Comparison of ENCODE assay signal across 17 cellular contexts in the genomic region with DNA sequence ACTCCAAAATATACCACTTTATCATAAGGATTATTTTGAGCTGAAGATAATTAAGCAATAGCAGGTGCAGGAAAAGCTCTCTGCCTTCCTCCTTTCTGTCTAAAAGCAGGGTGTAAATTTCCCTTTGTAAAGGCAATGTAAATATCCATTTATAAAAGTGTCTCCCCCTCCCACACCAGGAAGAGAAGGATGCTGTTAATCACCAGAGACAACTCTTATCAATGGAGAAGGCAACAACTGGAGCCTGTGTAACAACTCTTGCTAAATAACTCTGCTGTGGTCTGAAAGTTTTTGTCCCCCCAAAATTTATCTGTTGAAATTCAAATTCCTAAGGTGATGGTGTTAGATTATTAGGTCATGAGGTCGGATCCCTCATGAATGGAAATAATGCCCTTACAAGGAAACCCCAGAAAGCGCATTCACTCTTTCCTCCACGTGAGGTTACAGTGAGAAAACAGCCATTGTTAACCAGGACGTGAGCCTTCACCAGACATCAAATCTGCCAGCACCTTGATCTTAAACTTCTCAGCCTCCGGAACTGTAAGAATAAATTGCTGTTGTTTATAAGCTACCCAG.
A peak's percentile ranks its signal among the peaks of the same experiment; 100 is the strongest.
DNase-seq lines count a peak whose midpoint lies in the region; ATAC-seq, FAIRE-seq and TF ChIP-seq lines count a peak whose summit lies in the region.
"Had no signal": no experiment of that assay in that cellular context is flagged by ENCODE, and none has a peak within 500 bp of the region (broad histone marks: within the 10 kb centered on the region; RNA-seq: fewer than 3 reads in every experiment).

No MANE protein-coding gene starts in this region.

- H3K36me3 ChIP-seq in HUES48 (ENCODE audit: control insufficient read depth, insufficient read depth, low read length), result no peaks in the 10 kb centered on the region
- H3K36me3 ChIP-seq in astrocyte (ENCODE audit: insufficient read depth, low read length), result no peaks in the 10 kb centered on the region
- no peaks in the 10 kb centered on the region for H3K36me3 ChIP-seq in keratinocyte (ENCODE audit: control insufficient read depth in 2 of 2, extremely low read depth in 1 of 2, insufficient read depth in 2 of 2, low read length in 2 of 2)
- H3K36me3 ChIP-seq: sigmoid colon had no signal

- H3K4me1 ChIP-seq in HUES48 (ENCODE audit: control insufficient read depth, insufficient read depth, low read length) (peaks cover 15% of the 10 kb centered on the region), astrocyte (ENCODE audit: insufficient read depth, low read length) (peaks cover 8% of the 10 kb centered on the region), keratinocyte (ENCODE audit: control insufficient read depth, extremely low read depth, insufficient read depth, low read length) (peaks cover 25% of the 10 kb centered on the region)
- H3K4me1 ChIP-seq: sigmoid colon had no signal

- peaks cover 4% of the 10 kb centered on the region for H3K9me3 Mint-ChIP-seq in astrocyte (ENCODE audit: unreplicated experiment)

- H3K27me3 Mint-ChIP-seq in astrocyte (ENCODE audit: low read depth, unreplicated experiment), result no peaks in the 10 kb centered on the region
- H3K27me3 Mint-ChIP-seq: activated naive CD4-positive, alpha-beta T cell treated with anti-CD3 and anti-CD28 coated beads, Interleukin-2, amount 10 ng/mL, durations not matched to agents 7 days and 5 days; brain had no signal

- H3K36me3 Mint-ChIP-seq in astrocyte (ENCODE audit: low read depth, unreplicated experiment), result peaks cover 2% of the 10 kb centered on the region
- H3K36me3 Mint-ChIP-seq: activated naive CD4-positive, alpha-beta T cell treated with anti-CD3 and anti-CD28 coated beads, Interleukin-2, amount 10 ng/mL, durations not matched to agents 7 days and 5 days; brain had no signal

- peak overlapping the region; percentile 94 for H3K27ac Mint-ChIP-seq in astrocyte (ENCODE audit: unreplicated experiment)
- H3K27ac Mint-ChIP-seq: activated naive CD4-positive, alpha-beta T cell treated with anti-CD3 and anti-CD28 coated beads, Interleukin-2, amount 10 ng/mL, durations not matched to agents 7 days and 5 days; brain had no signal

- H3K4me2 ChIP-seq in astrocyte (ENCODE audit: low read length), result peak overlapping the region; percentile 23
- H3K4me2 ChIP-seq in keratinocyte (ENCODE audit: control insufficient read depth, extremely low read depth, insufficient read depth, low read depth, low read length), result peak overlapping the region; percentile 74

- no peak for TF ChIP-seq CTCF in astrocyte (IDR thresholded peaks at IDR 0.05; ENCODE audit: insufficient read depth, low read depth, low read length)
- no peak for TF ChIP-seq CTCF in keratinocyte (optimal IDR thresholded peaks at IDR 0.05 in 1 of 3, IDR thresholded peaks at IDR 0.05 in 1 of 3, conservative IDR thresholded peaks at IDR 0.05 in 1 of 3; ENCODE audit: extremely low read depth in 1 of 3, insufficient read depth in 2 of 3, low read length in 3 of 3)

- no peaks in the 10 kb centered on the region for H4K20me1 ChIP-seq in astrocyte (ENCODE audit: insufficient read depth, low read length)
- H4K20me1 ChIP-seq in keratinocyte (ENCODE audit: control insufficient read depth, extremely low read depth, insufficient read depth, low read length), result no peaks in the 10 kb centered on the region

- FAIRE-seq in astrocyte (lab: Jason Lieb, UNC), result no peak
- FAIRE-seq in keratinocyte (lab: Jason Lieb, UNC), result peak; percentile 69

- DNase-seq in COR-L47 (lab: John Stamatoyannopoulos, UW) (peak; percentile 3), astrocyte (ENCODE audit: low read depth) (no peak), keratinocyte (ENCODE audit: low read depth, low spot score) (no peak), SW480 (ENCODE audit: low spot score) (no peak), AG08395 (ENCODE audit: low spot score) (no peak), middle frontal gyrus (ENCODE audit: extremely low spot score, low spot score) (no peak)
- DNase-seq: activated CD4-positive, alpha-beta T cell treated with anti-CD3 and anti-CD28 coated beads, Interleukin-2, amount 50 U/mL, for 1 hour; activated naive CD4-positive, alpha-beta T cell treated with anti-CD3 and anti-CD28 coated beads, Interleukin-2, amount 10 ng/mL, durations not matched to agents 7 days and 5 days; head of caudate nucleus; MM.1S; NCI-H2171 treated with DMSO at 0.1 percent for 48 hours; Right ventricle myocardium superior; sigmoid colon; T-helper 9 cell had no signal

- peaks cover 30% of the 10 kb centered on the region for H3K4me1 Mint-ChIP-seq in astrocyte (ENCODE audit: low read depth, unreplicated experiment)
- H3K4me1 Mint-ChIP-seq: activated naive CD4-positive, alpha-beta T cell treated with anti-CD3 and anti-CD28 coated beads, Interleukin-2, amount 10 ng/mL, durations not matched to agents 7 days and 5 days had no signal

- H3K4me3 ChIP-seq in HUES48 (ENCODE audit: low read depth, low read length) (no peak overlapping the region), astrocyte (ENCODE audit: insufficient read depth, low read depth, low read length) (no peak overlapping the region), keratinocyte (ENCODE audit: control insufficient read depth in 2 of 3, extremely low read depth in 1 of 3, insufficient read depth in 2 of 3, low read depth in 1 of 3, low read length in 3 of 3) (peak overlapping the region in 1 of 3 experiments; percentile 18)
- H3K4me3 ChIP-seq: sigmoid colon had no signal

- H3K27ac ChIP-seq in HUES48 (ENCODE audit: low read depth, low read length) (peak overlapping the region; percentile 63), astrocyte (ENCODE audit: low read depth, low read length) (no peak overlapping the region), keratinocyte (ENCODE audit: control insufficient read depth, insufficient read depth, low read length) (peak overlapping the region; percentile 74)
- H3K27ac ChIP-seq: sigmoid colon had no signal

- H3K4me3 Mint-ChIP-seq in astrocyte (ENCODE audit: unreplicated experiment), result no peak overlapping the region
- H3K4me3 Mint-ChIP-seq: activated naive CD4-positive, alpha-beta T cell treated with anti-CD3 and anti-CD28 coated beads, Interleukin-2, amount 10 ng/mL, durations not matched to agents 7 days and 5 days; brain had no signal

- ATAC-seq in GM21515 (IDR thresholded peaks at IDR 0.05; ENCODE audit: unreplicated experiment), result no peak

- no peaks in the 10 kb centered on the region for H3K9me1 ChIP-seq in keratinocyte (ENCODE audit: control insufficient read depth, extremely low read depth, insufficient read depth, low read length)

- H3K9ac ChIP-seq in HUES48 (ENCODE audit: low read depth, low read length), result peak overlapping the region; percentile 17; the same call in 1 of the 2 replicates
- H3K9ac ChIP-seq in astrocyte (ENCODE audit: low read length), result peak overlapping the region; percentile 12
- H3K9ac ChIP-seq in keratinocyte (ENCODE audit: control insufficient read depth, extremely low read depth, insufficient read depth, low read length), result peak overlapping the region; percentile 50

- H3K9me3 ChIP-seq in HUES48 (ENCODE audit: control insufficient read depth, insufficient read depth, low read length), result no peaks in the 10 kb centered on the region
- no peaks in the 10 kb centered on the region for H3K9me3 ChIP-seq in astrocyte (ENCODE audit: insufficient read depth, low read depth, low read length)
- H3K9me3 ChIP-seq in keratinocyte (ENCODE audit: control insufficient read depth, low read depth, low read length), result no peaks in the 10 kb centered on the region
- H3K9me3 ChIP-seq: sigmoid colon had no signal

- dilution Hi-C loops in keratinocyte (cut with MboI; ENCODE audit: extremely low pct_ligation_motif_present, low sequenced_read_pairs), result no loop called here

- H3K27me3 ChIP-seq in HUES48 (ENCODE audit: control insufficient read depth, insufficient read depth, low read length) (no peaks in the 10 kb centered on the region), astrocyte (ENCODE audit: insufficient read depth, low read length) (no peaks in the 10 kb centered on the region), keratinocyte (ENCODE audit: control insufficient read depth, extremely low read depth, insufficient read depth, low read length) (no peaks in the 10 kb centered on the region)
- H3K27me3 ChIP-seq: sigmoid colon had no signal

- no peaks in the 10 kb centered on the region for H3K79me2 ChIP-seq in astrocyte (ENCODE audit: insufficient read depth, low read length)
- no peaks in the 10 kb centered on the region for H3K79me2 ChIP-seq in keratinocyte (ENCODE audit: control insufficient read depth, insufficient read depth, low read length)

- H2AFZ ChIP-seq in astrocyte (ENCODE audit: low read depth, low read length), result peak overlapping the region; percentile 56
- peak overlapping the region; percentile 81 for H2AFZ ChIP-seq in keratinocyte (ENCODE audit: control insufficient read depth, low read length)
